1 cellular context compared by ENCODE assay signal in genomic region chr16:70579648-70580630, GRCh38.
A peak's percentile ranks its signal among the peaks of the same experiment; 100 is the strongest.
TF ChIP-seq lines count a peak whose summit lies in the region.

No MANE protein-coding gene starts in this region.

TF ChIP-seq in HepG2, 621 proteins besides CTCF, POLR2A, EP300 and RAD21 (continued from another document and continues in another):
- TF ChIP-seq KLF12 (CRISPR knock-in tag; IDR thresholded peaks at IDR 0.05; ENCODE audit: borderline replicate concordance) (0 out of 2 replicates have a peak, but pooled peaks have one; percentile 51), GMEB2 (CRISPR knock-in tag; IDR thresholded peaks at IDR 0.05; ENCODE audit: low read depth) (no peak), SPEN (CRISPR knock-in tag; IDR thresholded peaks at IDR 0.05; ENCODE audit: low read depth) (no peak), KDM1A (CRISPR knock-in tag; IDR thresholded peaks at IDR 0.05) (no peak), ARID3A (IDR thresholded peaks at IDR 0.05; ENCODE audit: low read depth, low read length) (no peak), ZUFSP (CRISPR knock-in tag; IDR thresholded peaks at IDR 0.05; ENCODE audit: borderline replicate concordance) (no peak), PRDM4 (CRISPR knock-in tag; IDR thresholded peaks at IDR 0.05; ENCODE audit: borderline replicate concordance) (no peak), ZBTB38 (CRISPR knock-in tag; IDR thresholded peaks at IDR 0.05) (no peak), ZNF574 (CRISPR knock-in tag; IDR thresholded peaks at IDR 0.05) (0 out of 2 replicates have a peak, but pooled peaks have one; percentile 10), REL (CRISPR knock-in tag; conservative IDR thresholded peaks at IDR 0.05) (no peak), RFX1 (IDR thresholded peaks at IDR 0.05) (no peak), CEBPB (IDR thresholded peaks at IDR 0.05; ENCODE audit: borderline replicate concordance, low read depth, low read length) (no peak), RXRA (CRISPR knock-in tag; IDR thresholded peaks at IDR 0.05) (no peak), JUN (CRISPR knock-in tag; IDR thresholded peaks at IDR 0.05) (no peak), EZH2 (conservative IDR thresholded peaks at IDR 0.05; ENCODE audit: low read depth, low read length) (no peak), ZNF615 (CRISPR knock-in tag; IDR thresholded peaks at IDR 0.05; ENCODE audit: borderline replicate concordance) (no peak), E2F5 (CRISPR knock-in tag; conservative IDR thresholded peaks at IDR 0.05) (no peak), SMC3 (IDR thresholded peaks at IDR 0.05; ENCODE audit: low read length) (no peak), MLX (CRISPR knock-in tag; IDR thresholded peaks at IDR 0.05) (peak; percentile 88), ZNF17 (CRISPR knock-in tag; IDR thresholded peaks at IDR 0.05) (no peak), ZFP41 (CRISPR knock-in tag; IDR thresholded peaks at IDR 0.05; ENCODE audit: borderline replicate concordance) (no peak), ZNF276 (CRISPR knock-in tag; IDR thresholded peaks at IDR 0.05; ENCODE audit: low read depth) (0 out of 2 replicates have a peak, but pooled peaks have one; percentile 26), WIZ (CRISPR knock-in tag; IDR thresholded peaks at IDR 0.05) (no peak), PLRG1 (conservative IDR thresholded peaks at IDR 0.05) (no peak), SOX13 (IDR thresholded peaks at IDR 0.05) (no peak), SOX13 (CRISPR knock-in tag; conservative IDR thresholded peaks at IDR 0.05 in 1 of 2, IDR thresholded peaks at IDR 0.05 in 1 of 2) (peak in 1 of 2 experiments; percentile 86; a peak in 1 of 4 replicates), NFIB (CRISPR knock-in tag; IDR thresholded peaks at IDR 0.05; ENCODE audit: borderline replicate concordance) (no peak), CCDC6 (CRISPR knock-in tag; IDR thresholded peaks at IDR 0.05) (no peak), ZNF850 (CRISPR knock-in tag; conservative IDR thresholded peaks at IDR 0.05) (no peak), ZSCAN20 (CRISPR knock-in tag; IDR thresholded peaks at IDR 0.05; ENCODE audit: borderline replicate concordance) (no peak), ZNF44 (CRISPR knock-in tag; IDR thresholded peaks at IDR 0.05) (no peak), ZNF563 (CRISPR knock-in tag; IDR thresholded peaks at IDR 0.05) (peak; percentile 74; the same call in 1 of the 2 replicates), ZNF550 (CRISPR knock-in tag; IDR thresholded peaks at IDR 0.05; ENCODE audit: borderline replicate concordance) (no peak), NCOR1 (IDR thresholded peaks at IDR 0.05; ENCODE audit: borderline replicate concordance, low read length) (no peak), TRIM24 (CRISPR knock-in tag; IDR thresholded peaks at IDR 0.05) (no peak), HINFP (CRISPR knock-in tag; IDR thresholded peaks at IDR 0.05; ENCODE audit: low read depth) (peak; percentile 90), ZIK1 (CRISPR knock-in tag; IDR thresholded peaks at IDR 0.05; ENCODE audit: borderline replicate concordance, low read depth) (no peak), ZFP62 (CRISPR knock-in tag; IDR thresholded peaks at IDR 0.05) (no peak), NR2F2 (IDR thresholded peaks at IDR 0.05; ENCODE audit: borderline replicate concordance, low read depth) (no peak), TARDBP (CRISPR knock-in tag; IDR thresholded peaks at IDR 0.05) (no peak), ZNF282 (IDR thresholded peaks at IDR 0.05; ENCODE audit: partially characterized antibody) (no peak), POLR2AphosphoS5 (IDR thresholded peaks at IDR 0.05; ENCODE audit: low read depth, low read length) (no peak), IKZF4 (CRISPR knock-in tag; IDR thresholded peaks at IDR 0.05; ENCODE audit: borderline replicate concordance, low read depth, not compliant biosample characterization) (no peak), NBN (conservative IDR thresholded peaks at IDR 0.05) (no peak), ZNF777 (CRISPR knock-in tag; IDR thresholded peaks at IDR 0.05) (peak; percentile 53; the same call in 1 of the 2 replicates), KAT8 (CRISPR knock-in tag; IDR thresholded peaks at IDR 0.05) (no peak), ZBTB33 (CRISPR knock-in tag; IDR thresholded peaks at IDR 0.05) (no peak), ZMYM4 (CRISPR knock-in tag; IDR thresholded peaks at IDR 0.05) (no peak), ZNF256 (CRISPR knock-in tag; conservative IDR thresholded peaks at IDR 0.05) (no peak), ZNF713 (CRISPR knock-in tag; IDR thresholded peaks at IDR 0.05) (no peak), ZNF432 (CRISPR knock-in tag; IDR thresholded peaks at IDR 0.05; ENCODE audit: borderline replicate concordance) (no peak), YY1 (IDR thresholded peaks at IDR 0.05; ENCODE audit: insufficient read depth, insufficient replicate concordance, low read depth, low read length) (no peak), ZNF225 (CRISPR knock-in tag; IDR thresholded peaks at IDR 0.05) (0 out of 2 replicates have a peak, but pooled peaks have one; percentile 58), NR3C1 (CRISPR knock-in tag; IDR thresholded peaks at IDR 0.05) (no peak), ISL2 (CRISPR knock-in tag; IDR thresholded peaks at IDR 0.05) (no peak), SNAPC2 (CRISPR knock-in tag; IDR thresholded peaks at IDR 0.05) (no peak)
